In the genomic region with DNA sequence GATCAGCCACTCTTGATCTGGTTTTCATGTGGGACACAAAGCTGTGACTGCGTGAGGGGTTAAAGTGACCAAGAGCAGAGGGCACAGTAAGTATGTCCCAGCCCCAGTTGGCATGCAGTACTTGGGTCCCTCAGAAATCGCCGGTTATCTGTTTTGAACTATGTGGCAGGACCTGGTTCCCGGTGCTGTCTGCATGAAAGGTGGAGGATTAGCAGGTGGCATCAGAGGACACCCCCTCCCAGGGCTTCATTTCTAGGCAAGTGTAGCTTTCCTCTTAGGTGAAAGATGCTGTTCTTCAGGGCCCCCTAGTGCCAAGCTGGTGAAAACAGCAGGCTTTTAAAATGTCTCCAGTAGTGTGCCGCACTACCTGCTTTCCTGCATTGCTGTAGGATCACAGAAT, we compare ENCODE assay signal across 8 cellular contexts. TPM values are rescaled to one million over a fixed set of nuclear protein-coding genes. Genes with fewer than 3 reads are reported as not detected.
DNase-seq lines count a peak whose midpoint lies in the region; ATAC-seq lines count a peak whose summit lies in the region.

No MANE protein-coding gene starts in this region.

- DNase-seq in Caki2 (ENCODE audit: low read depth) (peak; percentile 33), NCI-H1417 treated with DMSO at 0.1 percent for 48 hours (lab: John Stamatoyannopoulos, UW) (peak; percentile 70), T-helper 22 cell (ENCODE audit: low read depth) (peak; percentile 47), T47D (ENCODE audit: low read depth in 1 of 2, low spot score in 1 of 2) (peak; percentile 81 to 87), iris pigment epithelial cell (ENCODE audit: low read depth) (peak; percentile 56), T1000 (lab: John Stamatoyannopoulos, UW) (no peak)
- peak; percentile 51 for DNase-seq in stimulated activated CD4-positive, alpha-beta T cell treated with anti-CD3 and anti-CD28 coated beads, Interleukin-1b, Interleukin-23, amount 100 ng/mL, for 48 hours

- ATAC-seq in GM21825 (IDR thresholded peaks at IDR 0.05; ENCODE audit: unreplicated experiment) = peak; percentile 63

- in situ Hi-C loops in Caki2 (cut with HindIII; ENCODE audit: low pct_unique_long_range_greater_than_20kb, low sequenced_read_pairs) = no loop called here
- in situ Hi-C loops in T47D (cut with HindIII; ENCODE audit: low pct_unique_long_range_greater_than_20kb, low sequenced_read_pairs) = no loop called here

RNA-seq across cellular contexts. Expression of a gene that starts 57.1 kb away (rescaled TPM):
- total RNA-seq in Caki2 (2014; rRNA removed; shearing (Covaris generic); ENCODE audit: low replicate concordance) = 5.9 and 10.1 TPM in 2 replicates
